ENCODE assay signal across 18 cellular contexts in genomic region chr15:57148236-57148635, GRCh38.
DNase-seq lines count a peak whose midpoint lies in the region; ATAC-seq and TF ChIP-seq lines count a peak whose summit lies in the region.
"Had no signal": no experiment of that assay in that cellular context is flagged by ENCODE, and none has a peak within 500 bp of the region (broad histone marks: within the 10 kb centered on the region; RNA-seq: fewer than 3 reads in every experiment).

No MANE protein-coding gene starts in this region.

- H3K4me3 Mint-ChIP-seq in chondrocyte (ENCODE audit: unreplicated experiment) = no peak overlapping the region

- intact Hi-C loops in Right ventricle myocardium superior (cut with DNase I) (loop anchor here (5.0 to 10.0 kb wide), 3 partner anchors 159 to 656 kb away; no protein-coding TSS in a partner anchor), cardiac septum (cut with DNase I) (loop anchor here (5.0 to 10.0 kb wide), 2 partner anchors 64 to 653 kb away; no protein-coding TSS in a partner anchor), left ventricle myocardium superior (cut with micrococcal nuclease) (loop anchor here (5.0 to 10.0 kb wide), 2 partner anchors 159 to 223 kb away; no protein-coding TSS in a partner anchor), tibial artery (cut with DNase I; ENCODE audit: low total_unique reads) (loop anchor here (5.0 kb wide), 2 partner anchors 159 to 379 kb away; no protein-coding TSS in a partner anchor)

- no peaks in the 10 kb centered on the region for H3K27me3 Mint-ChIP-seq in chondrocyte (ENCODE audit: low read depth)

- peaks cover 70% of the 10 kb centered on the region for H3K4me1 Mint-ChIP-seq in chondrocyte (ENCODE audit: low read depth)

- no peaks in the 10 kb centered on the region for H3K9me3 Mint-ChIP-seq in chondrocyte (ENCODE audit: low read depth)

- peak overlapping the region; percentile 34 to 50 for H3K27ac ChIP-seq in tibial artery
- H3K27ac ChIP-seq: C4-2B, KMS-11, Peyer's patch had no signal

- peaks cover 0 to 7% (median 0%) of the 10 kb centered on the region in 3 donors for H3K9me3 ChIP-seq in tibial artery
- H3K9me3 ChIP-seq: Peyer's patch had no signal

- H3K36me3 ChIP-seq in tibial artery = no peaks in the 10 kb centered on the region

- TF ChIP-seq CTCF in chondrocyte (IDR thresholded peaks at IDR 0.05) (no peak), tibial artery (IDR thresholded peaks at IDR 0.05) (no peak)

- ATAC-seq in Right ventricle myocardium superior (ENCODE audit: poor library complexity) = peak; percentile 23
- peak; percentile 38 for ATAC-seq in left ventricle myocardium superior

- peaks cover 2% of the 10 kb centered on the region for H3K36me3 Mint-ChIP-seq in chondrocyte (ENCODE audit: low read depth)

- DNase-seq in Right ventricle myocardium superior = no peak
- DNase-seq in cardiac septum (ENCODE audit: low spot score) = no peak
- no peak for DNase-seq in chondrocyte (ENCODE audit: low spot score)
- no peak for DNase-seq in left ventricle myocardium superior
- DNase-seq in tibial artery = no peak
- no peak for DNase-seq in activated CD4-positive, alpha-beta T cell treated with anti-CD3 and anti-CD28 coated beads for 1 hour
- DNase-seq in NCI-H2227 treated with DMSO at 0.1 percent for 48 hours (lab: John Stamatoyannopoulos, UW) = no peak
- DNase-seq in HuH-7 (ENCODE audit: low spot score) = no peak
- DNase-seq: GOT3, HCEC 1CT, NCI-H1105, NCI-H2029 treated with DMSO at 0.1 percent for 48 hours, NCI-H2171 treated with DMSO at 0.1 percent for 48 hours, NCI-H446, Peyer's patch, SHP77 had no signal

- peak overlapping the region; percentile 70 for H3K27ac Mint-ChIP-seq in chondrocyte (ENCODE audit: unreplicated experiment)

- H3K27me3 ChIP-seq in tibial artery = no peaks in the 10 kb centered on the region
- H3K27me3 ChIP-seq: Peyer's patch had no signal

- H3K4me1 ChIP-seq in tibial artery = peaks cover 0 to 54% (median 28%) of the 10 kb centered on the region in 4 donors

- no peak overlapping the region for H3K4me3 ChIP-seq in tibial artery
- H3K4me3 ChIP-seq: Peyer's patch had no signal
